In the genomic region with DNA sequence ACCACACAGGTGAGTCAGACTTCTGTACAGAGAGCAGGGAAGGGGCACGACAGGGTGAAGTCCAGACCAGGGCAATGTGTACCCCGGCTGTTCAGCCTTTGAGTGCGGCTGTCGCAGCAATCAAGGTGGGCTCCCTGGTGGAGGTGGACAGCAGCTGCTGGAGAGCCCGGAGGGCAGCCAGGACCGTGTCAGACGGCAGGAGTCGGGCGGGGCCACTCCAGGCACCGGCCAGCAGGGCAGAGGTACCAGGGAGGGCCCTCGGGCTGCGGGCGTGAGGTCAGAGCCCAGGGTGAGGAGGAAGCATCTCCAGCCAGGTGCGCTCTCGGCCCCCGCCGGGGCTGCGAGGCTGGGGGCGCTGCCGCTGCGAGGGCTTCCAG, we compare ENCODE assay signal across 1 cellular context.
TF ChIP-seq lines count a peak whose summit lies in the region.

No MANE protein-coding gene starts in this region.

TF ChIP-seq in HepG2, 621 proteins besides CTCF, POLR2A, EP300 and RAD21 (continues in another document):
- TF ChIP-seq, protein P1, sequence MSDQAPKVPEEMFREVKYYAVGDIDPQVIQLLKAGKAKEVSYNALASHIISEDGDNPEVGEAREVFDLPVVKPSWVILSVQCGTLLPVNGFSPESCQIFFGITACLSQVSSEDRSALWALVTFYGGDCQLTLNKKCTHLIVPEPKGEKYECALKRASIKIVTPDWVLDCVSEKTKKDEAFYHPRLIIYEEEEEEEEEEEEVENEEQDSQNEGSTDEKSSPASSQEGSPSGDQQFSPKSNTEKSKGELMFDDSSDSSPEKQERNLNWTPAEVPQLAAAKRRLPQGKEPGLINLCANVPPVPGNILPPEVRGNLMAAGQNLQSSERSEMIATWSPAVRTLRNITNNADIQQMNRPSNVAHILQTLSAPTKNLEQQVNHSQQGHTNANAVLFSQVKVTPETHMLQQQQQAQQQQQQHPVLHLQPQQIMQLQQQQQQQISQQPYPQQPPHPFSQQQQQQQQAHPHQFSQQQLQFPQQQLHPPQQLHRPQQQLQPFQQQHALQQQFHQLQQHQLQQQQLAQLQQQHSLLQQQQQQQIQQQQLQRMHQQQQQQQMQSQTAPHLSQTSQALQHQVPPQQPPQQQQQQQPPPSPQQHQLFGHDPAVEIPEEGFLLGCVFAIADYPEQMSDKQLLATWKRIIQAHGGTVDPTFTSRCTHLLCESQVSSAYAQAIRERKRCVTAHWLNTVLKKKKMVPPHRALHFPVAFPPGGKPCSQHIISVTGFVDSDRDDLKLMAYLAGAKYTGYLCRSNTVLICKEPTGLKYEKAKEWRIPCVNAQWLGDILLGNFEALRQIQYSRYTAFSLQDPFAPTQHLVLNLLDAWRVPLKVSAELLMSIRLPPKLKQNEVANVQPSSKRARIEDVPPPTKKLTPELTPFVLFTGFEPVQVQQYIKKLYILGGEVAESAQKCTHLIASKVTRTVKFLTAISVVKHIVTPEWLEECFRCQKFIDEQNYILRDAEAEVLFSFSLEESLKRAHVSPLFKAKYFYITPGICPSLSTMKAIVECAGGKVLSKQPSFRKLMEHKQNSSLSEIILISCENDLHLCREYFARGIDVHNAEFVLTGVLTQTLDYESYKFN (CRISPR knock-in tag; conservative IDR thresholded peaks at IDR 0.05): 0 out of 2 replicates have a peak, but pooled peaks have one; percentile 13
- TF ChIP-seq, protein P2, sequence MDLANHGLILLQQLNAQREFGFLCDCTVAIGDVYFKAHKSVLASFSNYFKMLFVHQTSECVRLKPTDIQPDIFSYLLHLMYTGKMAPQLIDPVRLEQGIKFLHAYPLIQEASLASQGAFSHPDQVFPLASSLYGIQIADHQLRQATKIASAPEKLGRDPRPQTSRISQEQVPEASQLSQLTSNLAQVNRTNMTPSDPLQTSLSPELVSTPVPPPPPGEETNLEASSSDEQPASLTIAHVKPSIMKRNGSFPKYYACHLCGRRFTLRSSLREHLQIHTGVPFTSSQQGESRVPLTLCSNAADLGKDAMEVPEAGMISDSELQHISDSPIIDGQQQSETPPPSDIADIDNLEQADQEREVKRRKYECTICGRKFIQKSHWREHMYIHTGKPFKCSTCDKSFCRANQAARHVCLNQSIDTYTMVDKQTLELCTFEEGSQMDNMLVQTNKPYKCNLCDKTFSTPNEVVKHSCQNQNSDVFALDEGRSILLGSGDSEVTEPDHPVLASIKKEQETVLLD (CRISPR knock-in tag; IDR thresholded peaks at IDR 0.05; ENCODE audit: low read depth): peak; percentile 22; the same call in 1 of the 2 replicates
- no peak for TF ChIP-seq NFYC (CRISPR knock-in tag; IDR thresholded peaks at IDR 0.05)
- peak; percentile 34; the same call in 1 of the 2 replicates for TF ChIP-seq NCOA1 (CRISPR knock-in tag; IDR thresholded peaks at IDR 0.05)
- TF ChIP-seq, protein P3, sequence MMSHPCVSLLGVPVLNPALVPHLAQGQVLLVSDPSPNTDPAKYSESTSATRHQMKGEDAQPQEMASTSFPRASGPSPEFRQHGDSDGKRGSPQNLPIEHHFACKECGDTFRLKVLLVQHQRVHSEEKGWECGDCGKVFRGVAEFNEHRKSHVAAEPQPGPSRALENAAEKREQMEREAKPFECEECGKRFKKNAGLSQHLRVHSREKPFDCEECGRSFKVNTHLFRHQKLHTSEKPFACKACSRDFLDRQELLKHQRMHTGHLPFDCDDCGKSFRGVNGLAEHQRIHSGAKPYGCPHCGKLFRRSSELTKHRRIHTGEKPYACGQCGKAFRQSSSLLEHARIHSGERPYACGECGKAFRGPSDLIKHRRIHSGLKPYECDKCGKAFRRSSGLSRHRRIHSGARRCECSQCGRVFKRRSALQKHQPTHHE (CRISPR knock-in tag; IDR thresholded peaks at IDR 0.05; ENCODE audit: borderline replicate concordance): no peak
- TF ChIP-seq, protein P4, sequence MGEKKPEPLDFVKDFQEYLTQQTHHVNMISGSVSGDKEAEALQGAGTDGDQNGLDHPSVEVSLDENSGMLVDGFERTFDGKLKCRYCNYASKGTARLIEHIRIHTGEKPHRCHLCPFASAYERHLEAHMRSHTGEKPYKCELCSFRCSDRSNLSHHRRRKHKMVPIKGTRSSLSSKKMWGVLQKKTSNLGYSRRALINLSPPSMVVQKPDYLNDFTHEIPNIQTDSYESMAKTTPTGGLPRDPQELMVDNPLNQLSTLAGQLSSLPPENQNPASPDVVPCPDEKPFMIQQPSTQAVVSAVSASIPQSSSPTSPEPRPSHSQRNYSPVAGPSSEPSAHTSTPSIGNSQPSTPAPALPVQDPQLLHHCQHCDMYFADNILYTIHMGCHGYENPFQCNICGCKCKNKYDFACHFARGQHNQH (CRISPR knock-in tag; IDR thresholded peaks at IDR 0.05): peak; percentile 40; the same call in 1 of the 2 replicates
- TF ChIP-seq, protein P5, sequence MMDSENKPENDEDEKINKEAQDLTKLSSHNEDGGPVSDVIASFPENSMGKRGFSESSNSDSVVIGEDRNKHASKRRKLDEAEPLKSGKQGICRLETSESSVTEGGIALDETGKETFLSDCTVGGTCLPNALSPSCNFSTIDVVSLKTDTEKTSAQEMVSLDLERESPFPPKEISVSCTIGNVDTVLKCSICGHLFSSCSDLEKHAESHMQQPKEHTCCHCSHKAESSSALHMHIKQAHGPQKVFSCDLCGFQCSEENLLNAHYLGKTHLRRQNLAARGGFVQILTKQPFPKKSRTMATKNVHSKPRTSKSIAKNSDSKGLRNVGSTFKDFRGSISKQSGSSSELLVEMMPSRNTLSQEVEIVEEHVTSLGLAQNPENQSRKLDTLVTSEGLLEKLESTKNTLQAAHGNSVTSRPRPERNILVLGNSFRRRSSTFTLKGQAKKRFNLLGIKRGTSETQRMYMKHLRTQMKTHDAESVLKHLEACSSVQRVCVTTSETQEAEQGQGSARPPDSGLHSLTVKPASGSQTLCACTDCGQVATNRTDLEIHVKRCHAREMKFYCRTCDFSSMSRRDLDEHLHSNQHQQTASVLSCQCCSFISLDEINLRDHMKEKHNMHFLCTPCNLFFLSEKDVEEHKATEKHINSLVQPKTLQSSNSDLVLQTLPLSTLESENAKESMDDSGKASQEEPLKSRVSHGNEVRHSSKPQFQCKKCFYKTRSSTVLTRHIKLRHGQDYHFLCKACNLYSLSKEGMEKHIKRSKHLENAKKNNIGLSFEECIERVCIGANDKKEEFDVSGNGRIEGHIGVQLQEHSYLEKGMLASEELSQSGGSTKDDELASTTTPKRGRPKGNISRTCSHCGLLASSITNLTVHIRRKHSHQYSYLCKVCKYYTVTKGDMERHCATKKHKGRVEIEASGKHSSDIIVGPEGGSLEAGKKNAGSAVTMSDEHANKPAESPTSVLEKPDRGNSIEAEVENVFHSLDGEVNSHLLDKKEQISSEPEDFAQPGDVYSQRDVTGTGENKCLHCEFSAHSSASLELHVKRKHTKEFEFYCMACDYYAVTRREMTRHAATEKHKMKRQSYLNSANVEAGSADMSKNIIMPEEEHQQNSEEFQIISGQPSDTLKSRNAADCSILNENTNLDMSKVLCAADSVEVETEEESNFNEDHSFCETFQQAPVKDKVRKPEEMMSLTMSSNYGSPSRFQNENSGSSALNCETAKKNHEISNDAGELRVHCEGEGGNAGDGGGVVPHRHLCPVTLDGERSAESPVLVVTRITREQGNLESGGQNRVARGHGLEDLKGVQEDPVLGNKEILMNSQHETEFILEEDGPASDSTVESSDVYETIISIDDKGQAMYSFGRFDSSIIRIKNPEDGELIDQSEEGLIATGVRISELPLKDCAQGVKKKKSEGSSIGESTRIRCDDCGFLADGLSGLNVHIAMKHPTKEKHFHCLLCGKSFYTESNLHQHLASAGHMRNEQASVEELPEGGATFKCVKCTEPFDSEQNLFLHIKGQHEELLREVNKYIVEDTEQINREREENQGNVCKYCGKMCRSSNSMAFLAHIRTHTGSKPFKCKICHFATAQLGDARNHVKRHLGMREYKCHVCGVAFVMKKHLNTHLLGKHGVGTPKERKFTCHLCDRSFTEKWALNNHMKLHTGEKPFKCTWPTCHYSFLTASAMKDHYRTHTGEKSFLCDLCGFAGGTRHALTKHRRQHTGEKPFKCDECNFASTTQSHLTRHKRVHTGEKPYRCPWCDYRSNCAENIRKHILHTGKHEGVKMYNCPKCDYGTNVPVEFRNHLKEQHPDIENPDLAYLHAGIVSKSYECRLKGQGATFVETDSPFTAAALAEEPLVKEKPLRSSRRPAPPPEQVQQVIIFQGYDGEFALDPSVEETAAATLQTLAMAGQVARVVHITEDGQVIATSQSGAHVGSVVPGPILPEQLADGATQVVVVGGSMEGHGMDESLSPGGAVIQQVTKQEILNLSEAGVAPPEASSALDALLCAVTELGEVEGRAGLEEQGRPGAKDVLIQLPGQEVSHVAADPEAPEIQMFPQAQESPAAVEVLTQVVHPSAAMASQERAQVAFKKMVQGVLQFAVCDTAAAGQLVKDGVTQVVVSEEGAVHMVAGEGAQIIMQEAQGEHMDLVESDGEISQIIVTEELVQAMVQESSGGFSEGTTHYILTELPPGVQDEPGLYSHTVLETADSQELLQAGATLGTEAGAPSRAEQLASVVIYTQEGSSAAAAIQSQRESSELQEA (CRISPR knock-in tag; IDR thresholded peaks at IDR 0.05; ENCODE audit: not compliant biosample characterization): peak; percentile 78
- TF ChIP-seq FOSL2 (CRISPR knock-in tag; IDR thresholded peaks at IDR 0.05): peak; percentile 82; the same call in 1 of the 2 replicates
- no peak for TF ChIP-seq MXD4 (CRISPR knock-in tag; IDR thresholded peaks at IDR 0.05)
- TF ChIP-seq MEIS2 (CRISPR knock-in tag; IDR thresholded peaks at IDR 0.05): peak; percentile 53; the same call in 1 of the 2 replicates
- TF ChIP-seq, protein P6, sequence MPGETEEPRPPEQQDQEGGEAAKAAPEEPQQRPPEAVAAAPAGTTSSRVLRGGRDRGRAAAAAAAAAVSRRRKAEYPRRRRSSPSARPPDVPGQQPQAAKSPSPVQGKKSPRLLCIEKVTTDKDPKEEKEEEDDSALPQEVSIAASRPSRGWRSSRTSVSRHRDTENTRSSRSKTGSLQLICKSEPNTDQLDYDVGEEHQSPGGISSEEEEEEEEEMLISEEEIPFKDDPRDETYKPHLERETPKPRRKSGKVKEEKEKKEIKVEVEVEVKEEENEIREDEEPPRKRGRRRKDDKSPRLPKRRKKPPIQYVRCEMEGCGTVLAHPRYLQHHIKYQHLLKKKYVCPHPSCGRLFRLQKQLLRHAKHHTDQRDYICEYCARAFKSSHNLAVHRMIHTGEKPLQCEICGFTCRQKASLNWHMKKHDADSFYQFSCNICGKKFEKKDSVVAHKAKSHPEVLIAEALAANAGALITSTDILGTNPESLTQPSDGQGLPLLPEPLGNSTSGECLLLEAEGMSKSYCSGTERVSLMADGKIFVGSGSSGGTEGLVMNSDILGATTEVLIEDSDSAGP (CRISPR knock-in tag; IDR thresholded peaks at IDR 0.05; ENCODE audit: borderline replicate concordance): peak; percentile 86
- TF ChIP-seq, protein P7, sequence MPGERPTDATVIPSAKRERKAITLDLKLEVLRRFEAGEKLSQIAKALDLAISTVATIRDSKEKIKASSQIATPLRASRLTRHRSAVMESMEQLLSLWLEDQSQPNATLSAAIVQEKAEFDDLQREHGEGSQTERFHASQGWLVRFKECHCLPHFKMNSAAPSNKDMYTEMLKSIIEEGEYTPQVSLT (CRISPR knock-in tag; IDR thresholded peaks at IDR 0.05; ENCODE audit: borderline replicate concordance, low read depth): no peak
- TF ChIP-seq, protein P8, sequence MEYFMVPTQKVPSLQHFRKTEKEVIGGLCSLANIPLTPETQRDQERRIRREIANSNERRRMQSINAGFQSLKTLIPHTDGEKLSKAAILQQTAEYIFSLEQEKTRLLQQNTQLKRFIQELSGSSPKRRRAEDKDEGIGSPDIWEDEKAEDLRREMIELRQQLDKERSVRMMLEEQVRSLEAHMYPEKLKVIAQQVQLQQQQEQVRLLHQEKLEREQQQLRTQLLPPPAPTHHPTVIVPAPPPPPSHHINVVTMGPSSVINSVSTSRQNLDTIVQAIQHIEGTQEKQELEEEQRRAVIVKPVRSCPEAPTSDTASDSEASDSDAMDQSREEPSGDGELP (IDR thresholded peaks at IDR 0.05; ENCODE audit: borderline replicate concordance, low read depth): no peak; the same call in 1 of the 2 replicates
- TF ChIP-seq, protein P9, sequence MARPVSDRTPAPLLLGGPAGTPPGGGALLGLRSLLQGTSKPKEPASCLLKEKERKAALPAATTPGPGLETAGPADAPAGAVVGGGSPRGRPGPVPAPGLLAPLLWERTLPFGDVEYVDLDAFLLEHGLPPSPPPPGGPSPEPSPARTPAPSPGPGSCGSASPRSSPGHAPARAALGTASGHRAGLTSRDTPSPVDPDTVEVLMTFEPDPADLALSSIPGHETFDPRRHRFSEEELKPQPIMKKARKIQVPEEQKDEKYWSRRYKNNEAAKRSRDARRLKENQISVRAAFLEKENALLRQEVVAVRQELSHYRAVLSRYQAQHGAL (CRISPR knock-in tag; IDR thresholded peaks at IDR 0.05; ENCODE audit: not compliant biosample characterization): no peak
